ENCODE assay signal across 11 cellular contexts in the genomic region with DNA sequence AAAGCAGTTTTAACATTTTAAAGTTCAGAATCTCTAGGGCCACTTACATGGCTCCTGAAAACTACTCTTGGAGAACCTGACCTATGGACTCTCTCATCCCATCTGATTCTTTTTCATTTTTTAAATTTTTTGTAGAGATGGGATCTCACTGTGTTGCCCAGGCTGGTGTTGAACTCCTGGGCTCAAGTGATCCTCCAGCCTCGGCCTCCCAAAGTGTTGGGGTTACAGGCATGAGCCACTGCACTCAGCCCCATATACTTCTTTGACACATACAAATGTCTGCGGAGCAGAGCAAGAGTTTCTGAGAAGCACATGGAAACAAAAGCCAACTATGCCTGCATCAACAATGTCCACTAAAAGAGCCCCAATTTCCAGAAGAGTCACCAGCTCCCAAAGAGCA.
"Had no signal": no experiment of that assay in that cellular context is flagged by ENCODE, and none has a peak within 500 bp of the region (broad histone marks: within the 10 kb centered on the region; RNA-seq: fewer than 3 reads in every experiment).

No MANE protein-coding gene starts in this region.

- H3K27me3 ChIP-seq: brain microvascular endothelial cell, dorsolateral prefrontal cortex had no signal

- ATAC-seq: esophagus mucosa, right cardiac atrium had no signal

- H3K27ac Mint-ChIP-seq: activated naive CD4-positive, alpha-beta T cell treated with anti-CD3 and anti-CD28 coated beads for 36 hours; activated T-helper 1 cell treated with anti-CD3 and anti-CD28 coated beads, Interleukin-12 subunit alpha, Interleukin-12 subunit beta, Interleukin-2, Interleukin-4 antibody, amounts not matched to agents 30 ng/mL and 10 ng/mL and 1 ng/mL, durations not matched to agents 14 hours and 24 hours and 36 hours had no signal

- H3K4me3 ChIP-seq: dorsolateral prefrontal cortex, smooth muscle cell had no signal

- H3K9me3 Mint-ChIP-seq: activated naive CD4-positive, alpha-beta T cell treated with anti-CD3 and anti-CD28 coated beads for 36 hours; activated T-helper 1 cell treated with anti-CD3 and anti-CD28 coated beads, Interleukin-12 subunit alpha, Interleukin-12 subunit beta, Interleukin-2, Interleukin-4 antibody, amounts not matched to agents 30 ng/mL and 10 ng/mL and 1 ng/mL, durations not matched to agents 14 hours and 24 hours and 36 hours had no signal

- H3K27ac ChIP-seq: brain microvascular endothelial cell, dorsolateral prefrontal cortex had no signal

- H3K4me3 Mint-ChIP-seq: activated naive CD4-positive, alpha-beta T cell treated with anti-CD3 and anti-CD28 coated beads for 36 hours; activated T-helper 1 cell treated with anti-CD3 and anti-CD28 coated beads, Interleukin-12 subunit alpha, Interleukin-12 subunit beta, Interleukin-2, Interleukin-4 antibody, amounts not matched to agents 30 ng/mL and 10 ng/mL and 1 ng/mL, durations not matched to agents 14 hours and 24 hours and 36 hours had no signal

- DNase-seq: activated CD4-positive, alpha-beta T cell treated with anti-CD3 and anti-CD28 coated beads, Interleukin-2, amount 50 U/mL, for 48 hours; activated CD8-positive, alpha-beta memory T cell treated with anti-CD3 and anti-CD28 coated beads, Interleukin-2, amount 50 U/mL, for 4 hours; activated naive CD4-positive, alpha-beta T cell treated with anti-CD3 and anti-CD28 coated beads for 36 hours; brain microvascular endothelial cell; dorsolateral prefrontal cortex; hypothalamus; kidney glomerular epithelial cell; right cardiac atrium had no signal

- H3K36me3 ChIP-seq: brain microvascular endothelial cell had no signal
